In genomic region chr10:33155720-33156638, GRCh38 we compare ENCODE assay signal across 8 cellular contexts.
DNase-seq lines count a peak whose midpoint lies in the region; ATAC-seq and TF ChIP-seq lines count a peak whose summit lies in the region.

No MANE protein-coding gene starts in this region.

- no peaks in the 10 kb centered on the region for H3K27me3 Mint-ChIP-seq in activated CD4-positive, alpha-beta T cell treated with anti-CD3 and anti-CD28 coated beads, Interleukin-2, amount 10 ng/mL, durations not matched to agents 24 days and 14 days

- no peak for TF ChIP-seq POLR2A in transverse colon (IDR thresholded peaks at IDR 0.05)

- H3K4me1 ChIP-seq in cardiac muscle cell (ENCODE audit: low read depth) (peaks cover 2% of the 10 kb centered on the region), right atrium auricular region (peaks cover 0 to 6% of the 10 kb centered on the region in 2 donors), transverse colon (no peaks in the 10 kb centered on the region)

- H3K36me3 ChIP-seq in cardiac muscle cell (no peaks in the 10 kb centered on the region), right atrium auricular region (no peaks in the 10 kb centered on the region), transverse colon (no peaks in the 10 kb centered on the region)

- peaks cover 25% of the 10 kb centered on the region for H3K4me1 Mint-ChIP-seq in activated CD4-positive, alpha-beta T cell treated with anti-CD3 and anti-CD28 coated beads, Interleukin-2, amount 10 ng/mL, durations not matched to agents 24 days and 14 days

- TF ChIP-seq CTCF in cardiac muscle cell (IDR thresholded peaks at IDR 0.05; ENCODE audit: low read depth, low read length) = peak; percentile 73
- peak; percentile 28 to 54 for TF ChIP-seq CTCF in right atrium auricular region (IDR thresholded peaks at IDR 0.05)
- TF ChIP-seq CTCF in transverse colon (IDR thresholded peaks at IDR 0.05) = peak; percentile 15 to 57 (median 48)

- H3K27ac ChIP-seq in cardiac muscle cell (no peak overlapping the region), right atrium auricular region (peak overlapping the region in 1 of 2 donors; percentile 27), transverse colon (no peak overlapping the region)

- TF ChIP-seq EP300 in transverse colon (IDR thresholded peaks at IDR 0.05; ENCODE audit: low read depth) = no peak

- H3K27me3 ChIP-seq in cardiac muscle cell (no peaks in the 10 kb centered on the region), right atrium auricular region (no peaks in the 10 kb centered on the region), transverse colon (no peaks in the 10 kb centered on the region)

- no peaks in the 10 kb centered on the region for H3K9me3 ChIP-seq in cardiac muscle cell (ENCODE audit: low read depth)
- no peaks in the 10 kb centered on the region for H3K9me3 ChIP-seq in right atrium auricular region
- H3K9me3 ChIP-seq in transverse colon = no peaks in the 10 kb centered on the region

- H3K36me3 Mint-ChIP-seq in activated CD4-positive, alpha-beta T cell treated with anti-CD3 and anti-CD28 coated beads, Interleukin-2, amount 10 ng/mL, durations not matched to agents 24 days and 14 days (ENCODE audit: low read depth) = no peaks in the 10 kb centered on the region

- no peaks in the 10 kb centered on the region for H3K9me3 Mint-ChIP-seq in activated CD4-positive, alpha-beta T cell treated with anti-CD3 and anti-CD28 coated beads, Interleukin-2, amount 10 ng/mL, durations not matched to agents 24 days and 14 days

- in situ Hi-C loops in transverse colon (cut with MboI; ENCODE audit: low pct_ligation_motif_present in 1 of 4, low pct_unique_long_range_greater_than_20kb in 1 of 4, low sequenced_read_pairs in 3 of 4) = loop anchor here in 1 of 4 donors (25.0 kb wide), 1 partner anchor 369 kb away; no protein-coding TSS in a partner anchor

- DNase-seq in cardiac muscle cell (ENCODE audit: low read depth in 1 of 2, low spot score in 1 of 2) (peak; percentile 43 to 88), Right ventricle myocardium inferior (ENCODE audit: missing footprints) (no peak), H4 (ENCODE audit: low spot score) (peak; percentile 30), Kasumi-1 (lab: John Stamatoyannopoulos, UW) (peak; percentile 62 to 77), right atrium auricular region (ENCODE audit: low spot score) (peak; percentile 55), transverse colon (no peak), OCI-M2 (lab: John Stamatoyannopoulos, UW; ENCODE audit: unreplicated experiment) (no peak)
- DNase-seq in activated CD4-positive, alpha-beta T cell treated with anti-CD3 and anti-CD28 coated beads, Interleukin-2, amount 10 ng/mL, durations not matched to agents 24 days and 14 days = peak; percentile 81

- WGBS in transverse colon (ENCODE audit: low coverage in 1 of 2), 2 donors = 29 to 47% methylated on average over 10 of the region's 10 CpGs

- H3K4me3 ChIP-seq in cardiac muscle cell (no peak overlapping the region), right atrium auricular region (no peak overlapping the region), transverse colon (no peak overlapping the region)

- ATAC-seq in Right ventricle myocardium inferior = no peak

- H3K27ac Mint-ChIP-seq in activated CD4-positive, alpha-beta T cell treated with anti-CD3 and anti-CD28 coated beads, Interleukin-2, amount 10 ng/mL, durations not matched to agents 24 days and 14 days = no peak overlapping the region

- H3K4me3 Mint-ChIP-seq in activated CD4-positive, alpha-beta T cell treated with anti-CD3 and anti-CD28 coated beads, Interleukin-2, amount 10 ng/mL, durations not matched to agents 24 days and 14 days = no peak overlapping the region

- intact Hi-C loops in Right ventricle myocardium inferior (cut with DNase I) = loop anchor here (5.0 kb wide), 1 partner anchor 359 kb away; no protein-coding TSS in a partner anchor
- intact Hi-C loops in activated CD4-positive, alpha-beta T cell treated with anti-CD3 and anti-CD28 coated beads, Interleukin-2, amount 10 ng/mL, durations not matched to agents 24 days and 14 days (cut with micrococcal nuclease) = loop anchor here (1.0 to 5.0 kb wide), 5 partner anchors 35 to 361 kb away; no protein-coding TSS in a partner anchor
- intact Hi-C loops in transverse colon (cut with DNase I; ENCODE audit: low total_unique reads) = no loop called here

Comparison
In these comparisons a context has a peak if more than half of its experiments do, and no peak if none do; other contexts are left out.
1. DNase-seq: peak in cardiac muscle cell (2 of 2), H4 (single experiment), Kasumi-1 (2 of 2), activated CD4-positive, alpha-beta T cell treated with anti-CD3 and anti-CD28 coated beads, Interleukin-2, amount 10 ng/mL, durations not matched to agents 24 days and 14 days (single experiment) and right atrium auricular region (single experiment); none in Right ventricle myocardium inferior (single experiment), transverse colon (single experiment) and OCI-M2 (single experiment).
2. Peak in every context shown above with its lines, with median percentiles within 50 percentile points of each other: CTCF ChIP-seq.